25 cellular contexts compared by ENCODE assay signal in the genomic region with DNA sequence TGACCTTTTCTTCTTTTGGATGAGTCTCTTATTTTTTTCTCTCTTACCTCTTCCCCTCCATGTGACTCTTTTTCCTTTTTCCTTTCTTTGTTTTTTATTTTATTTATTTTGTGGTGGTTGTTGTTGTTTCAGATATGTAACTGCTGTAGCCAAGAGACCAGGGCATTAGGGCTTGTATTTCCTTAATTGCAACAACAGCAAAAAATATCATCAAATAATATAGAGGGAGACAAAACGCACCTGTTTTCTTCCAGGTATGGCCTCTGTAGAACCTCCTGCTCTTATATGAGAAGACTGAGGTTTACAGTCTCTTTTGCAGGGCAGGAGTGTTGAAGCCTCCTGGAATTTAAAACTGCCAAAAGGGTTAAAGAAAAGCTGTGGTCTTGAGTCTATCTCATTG.
A peak's percentile ranks its signal among the peaks of the same experiment; 100 is the strongest.
DNase-seq lines count a peak whose midpoint lies in the region; ATAC-seq, FAIRE-seq and TF ChIP-seq lines count a peak whose summit lies in the region.
"Had no signal": no experiment of that assay in that cellular context is flagged by ENCODE, and none has a peak within 500 bp of the region (broad histone marks: within the 10 kb centered on the region; RNA-seq: fewer than 3 reads in every experiment).

No MANE protein-coding gene starts in this region.

- peaks cover 6% of the 10 kb centered on the region; the same call in 1 of the 3 replicates for H3K4me1 ChIP-seq in A549
- peaks cover 28% of the 10 kb centered on the region for H3K4me1 ChIP-seq in DOHH2 (ENCODE audit: control insufficient read depth, low read length)
- H3K4me1 ChIP-seq: Caco-2 had no signal

- no peak for TF ChIP-seq RAD21 in A549 (conservative IDR thresholded peaks at IDR 0.05 in 1 of 2, IDR thresholded peaks at IDR 0.05 in 1 of 2)

- no peaks in the 10 kb centered on the region for H4K20me1 ChIP-seq in DOHH2 (ENCODE audit: control insufficient read depth, insufficient read depth, low read depth, low read length)

- no peak for DNase-seq in activated T-cell treated with anti-CD3 and anti-CD28 coated beads, Interleukin-2, amount 50 U/mL, for 72 hours
- no peak for DNase-seq in activated T-cell treated with anti-CD3 and anti-CD28 coated beads, Interleukin-2, amount 50 U/mL, for 1 hour
- DNase-seq in A549 (ENCODE audit: low read depth in 1 of 2, low spot score in 1 of 2) (no peak), HuH-7 (ENCODE audit: low spot score) (no peak)
- no peak for DNase-seq in activated CD4-positive, alpha-beta T cell treated with anti-CD3 and anti-CD28 coated beads, Interleukin-2, amount 50 U/mL, for 1 hour
- DNase-seq: ACHN; AML-193; BE2C; Caco-2; CD4-positive, CD25-positive, alpha-beta regulatory T cell; CD8-positive, alpha-beta T cell; DMS153; DND-41; EL; GDM1; H9 had no signal

- peaks cover 5% of the 10 kb centered on the region for H3K27me3 Mint-ChIP-seq in activated T-cell treated with anti-CD3 and anti-CD28 coated beads, Interleukin-2, amount 50 U/mL, for 72 hours (ENCODE audit: low read depth)
- peaks cover 9% of the 10 kb centered on the region for H3K27me3 Mint-ChIP-seq in stimulated activated memory B cell treated with anti-CD40 and anti-IgM and Interleukin-4, amounts not matched to agents 10 μg/mL and 1 μg/mL and 100 μg/mL, for 72 hours

- ATAC-seq in activated T-cell treated with anti-CD3 and anti-CD28 coated beads, Interleukin-2, amount 50 U/mL, for 72 hours (replicated peaks in 1 of 2) = no peak
- ATAC-seq in A549 = no peak
- no peak for ATAC-seq in stimulated activated memory B cell treated with anti-CD40 and anti-IgM and Interleukin-4, amounts not matched to agents 10 μg/mL and 1 μg/mL and 100 μg/mL, for 72 hours
- ATAC-seq: CD8-positive, alpha-beta T cell; GM12878; HCT116 had no signal

- peak overlapping the region; percentile 50 for H3K27ac Mint-ChIP-seq in activated T-cell treated with anti-CD3 and anti-CD28 coated beads, Interleukin-2, amount 50 U/mL, for 72 hours
- peak overlapping the region; percentile 64 for H3K27ac Mint-ChIP-seq in stimulated activated memory B cell treated with anti-CD40 and anti-IgM and Interleukin-4, amounts not matched to agents 10 μg/mL and 1 μg/mL and 100 μg/mL, for 72 hours
- H3K27ac Mint-ChIP-seq: CD4-positive, CD25-positive, alpha-beta regulatory T cell; CD8-positive, alpha-beta T cell; GM23338; H9 had no signal

- POLR2A ChIA-PET in A549 (lab: Yijun Ruan, JAX) = no interaction called here

- H3K4me2 ChIP-seq in A549 (no peak overlapping the region), DOHH2 (ENCODE audit: low read length) (peak overlapping the region; percentile 31; the same call in 1 of the 2 replicates)
- H3K4me2 ChIP-seq: GM23338 had no signal

- TF ChIP-seq CTCF in A549 (IDR thresholded peaks at IDR 0.05) = no peak
- TF ChIP-seq CTCF in DOHH2 (IDR thresholded peaks at IDR 0.05; ENCODE audit: low read depth, low read length, poor library complexity, severe bottlenecking) = no peak

- 76% methylated on average over 1 of the region's 1 CpG for WGBS in A549 (ENCODE audit: missing lambda C conversion rate)

- H3K9me3 Mint-ChIP-seq in activated T-cell treated with anti-CD3 and anti-CD28 coated beads, Interleukin-2, amount 50 U/mL, for 72 hours = no peaks in the 10 kb centered on the region
- no peaks in the 10 kb centered on the region for H3K9me3 Mint-ChIP-seq in stimulated activated memory B cell treated with anti-CD40 and anti-IgM and Interleukin-4, amounts not matched to agents 10 μg/mL and 1 μg/mL and 100 μg/mL, for 72 hours
- H3K9me3 Mint-ChIP-seq: CD4-positive, CD25-positive, alpha-beta regulatory T cell; CD8-positive, alpha-beta T cell had no signal

- no peak overlapping the region for H3K4me3 Mint-ChIP-seq in activated T-cell treated with anti-CD3 and anti-CD28 coated beads, Interleukin-2, amount 50 U/mL, for 72 hours
- no peak overlapping the region for H3K4me3 Mint-ChIP-seq in stimulated activated memory B cell treated with anti-CD40 and anti-IgM and Interleukin-4, amounts not matched to agents 10 μg/mL and 1 μg/mL and 100 μg/mL, for 72 hours
- H3K4me3 Mint-ChIP-seq: CD4-positive, CD25-positive, alpha-beta regulatory T cell; CD8-positive, alpha-beta T cell; GM23338; H9 had no signal

- CTCF ChIA-PET in A549 (lab: Yijun Ruan, JAX) = interaction anchor here (1.1 to 3.0 kb wide), 4 partner anchors 10 to 19 kb away, joined by 4 to 13 read pairs (median 6); no protein-coding TSS in a partner anchor

- H3K4me3 ChIP-seq in A549 (no peak overlapping the region), DOHH2 (ENCODE audit: low read length) (peak overlapping the region; percentile 22; the same call in 1 of the 2 replicates)
- H3K4me3 ChIP-seq: GM12878, GM23338 had no signal

- H3K27ac ChIP-seq in A549 (no peak overlapping the region), DOHH2 (ENCODE audit: low read depth, low read length) (peak overlapping the region; percentile 37)
- H3K27ac ChIP-seq: 22Rv1, C4-2B had no signal

- TF ChIP-seq POLR2A in A549 (IDR thresholded peaks at IDR 0.05; ENCODE audit: low read length) = no peak

- no peaks in the 10 kb centered on the region for H3K36me3 ChIP-seq in DOHH2 (ENCODE audit: control insufficient read depth, low read length)
- H3K36me3 ChIP-seq: BE2C had no signal

- H3K9me2 ChIP-seq in DOHH2 (replicated peaks; ENCODE audit: control insufficient read depth, low read length) = no peaks in the 10 kb centered on the region

- no peaks in the 10 kb centered on the region for H3F3A ChIP-seq in DOHH2 (ENCODE audit: control insufficient read depth, insufficient read depth)

- H3K79me2 ChIP-seq in DOHH2 (ENCODE audit: control insufficient read depth, low read length) = no peaks in the 10 kb centered on the region

- no peaks in the 10 kb centered on the region for H3K4me1 Mint-ChIP-seq in activated T-cell treated with anti-CD3 and anti-CD28 coated beads, Interleukin-2, amount 50 U/mL, for 72 hours (ENCODE audit: low read depth)
- peaks cover 15% of the 10 kb centered on the region for H3K4me1 Mint-ChIP-seq in stimulated activated memory B cell treated with anti-CD40 and anti-IgM and Interleukin-4, amounts not matched to agents 10 μg/mL and 1 μg/mL and 100 μg/mL, for 72 hours

- H3K9me3 ChIP-seq in A549 (no peaks in the 10 kb centered on the region), DOHH2 (ENCODE audit: control insufficient read depth, insufficient read depth, low read length) (no peaks in the 10 kb centered on the region)
- H3K9me3 ChIP-seq: BE2C, Caco-2 had no signal

- H3K27me3 ChIP-seq in DOHH2 (ENCODE audit: control insufficient read depth, low read length) = no peaks in the 10 kb centered on the region
- H3K27me3 ChIP-seq: BE2C had no signal

- no peak for TF ChIP-seq EP300 in A549 (IDR thresholded peaks at IDR 0.05)

- no peak for FAIRE-seq in A549 (lab: Jason Lieb, UNC)
- FAIRE-seq: A204.1, GM19239 had no signal

- no peaks in the 10 kb centered on the region for H3K36me3 Mint-ChIP-seq in activated T-cell treated with anti-CD3 and anti-CD28 coated beads, Interleukin-2, amount 50 U/mL, for 72 hours (ENCODE audit: insufficient read depth in 2 of 2)
- no peaks in the 10 kb centered on the region for H3K36me3 Mint-ChIP-seq in stimulated activated memory B cell treated with anti-CD40 and anti-IgM and Interleukin-4, amounts not matched to agents 10 μg/mL and 1 μg/mL and 100 μg/mL, for 72 hours
- H3K36me3 Mint-ChIP-seq: CD4-positive, CD25-positive, alpha-beta regulatory T cell; CD8-positive, alpha-beta T cell had no signal

TF ChIP-seq in A549, 52 proteins besides CTCF, POLR2A, EP300 and RAD21:
- TF ChIP-seq CHD4 (IDR thresholded peaks at IDR 0.05; ENCODE audit: borderline replicate concordance) = no peak
- peak; percentile 59 for TF ChIP-seq MAFK (IDR thresholded peaks at IDR 0.05; ENCODE audit: partially characterized antibody)
TF ChIP-seq in A549: peak in this region for 1.
